In the genomic region with DNA sequence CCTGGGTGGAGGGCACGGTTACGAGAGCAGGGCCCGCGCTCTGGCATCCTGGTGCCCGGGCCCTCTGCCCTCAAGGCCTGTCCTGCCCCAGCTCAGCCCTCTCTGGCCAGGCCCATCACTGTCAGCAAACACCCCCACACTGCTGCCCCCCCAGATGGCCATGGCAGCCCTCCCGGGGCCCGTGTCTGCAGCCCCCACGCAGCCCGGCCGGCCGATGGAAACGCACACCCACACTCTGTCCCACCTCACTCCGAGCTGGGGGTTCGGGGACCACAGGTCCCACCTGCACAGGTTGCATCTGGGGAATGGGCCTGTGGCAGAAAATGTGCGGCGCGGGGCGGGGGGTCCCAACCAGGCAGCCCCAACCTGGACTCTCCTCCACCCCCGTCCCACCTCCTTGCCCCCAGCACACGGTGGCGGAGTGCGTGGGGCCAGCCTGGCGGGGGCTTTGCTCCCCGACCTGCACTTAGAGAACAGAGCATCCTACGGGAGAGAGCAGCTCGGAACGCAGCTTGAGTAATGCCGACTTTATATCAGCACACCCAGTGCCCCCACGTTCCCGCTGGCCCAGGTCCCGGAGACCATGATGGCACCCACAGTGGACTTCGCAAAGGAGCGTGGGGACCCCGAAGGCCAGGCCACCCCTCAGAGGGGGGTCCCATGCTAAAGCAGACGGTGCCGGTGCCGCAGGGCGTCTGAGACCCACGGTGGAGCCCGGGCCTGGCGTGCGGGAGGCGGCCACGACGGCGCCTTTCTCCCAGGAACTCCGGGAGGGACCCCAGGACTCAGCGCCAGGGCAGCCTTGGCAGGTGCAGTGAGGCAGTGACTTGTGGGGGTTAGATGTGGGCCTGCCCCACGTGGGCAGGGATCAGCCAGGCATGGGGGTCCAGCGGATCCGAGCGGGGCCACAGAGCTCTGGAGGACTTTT, we compare ENCODE assay signal across 15 cellular contexts. TPM values are rescaled to one million over a fixed set of nuclear protein-coding genes. Genes with fewer than 3 reads are reported as not detected.
A peak's percentile ranks its signal among the peaks of the same experiment; 100 is the strongest.
DNase-seq lines count a peak whose midpoint lies in the region; ATAC-seq and TF ChIP-seq lines count a peak whose summit lies in the region.
"Had no signal": no experiment of that assay in that cellular context is flagged by ENCODE, and none has a peak within 500 bp of the region (broad histone marks: within the 10 kb centered on the region; RNA-seq: fewer than 3 reads in every experiment).

No MANE protein-coding gene starts in this region.

- DNase-seq in activated CD8-positive, alpha-beta memory T cell treated with anti-CD3 and anti-CD28 coated beads for 24 hours = peak; percentile 59
- DNase-seq in activated CD8-positive, alpha-beta memory T cell treated with anti-CD3 and anti-CD28 coated beads, Interleukin-2, amount 50 U/mL, for 48 hours = no peak
- DNase-seq in RWPE1 (ENCODE audit: low spot score) = no peak
- DNase-seq in left colon = peak; percentile 4 to 27
- DNase-seq in stomach = peak; percentile 21
- no peak for DNase-seq in NCI-H2107 treated with DMSO at 0.1 percent for 48 hours (lab: John Stamatoyannopoulos, UW; ENCODE audit: unreplicated experiment)
- no peak for DNase-seq in kidney tubule cell (ENCODE audit: low spot score)
- DNase-seq in medulla oblongata (ENCODE audit: extremely low spot score) = no peak
- DNase-seq: HFFc6, Kasumi-1, NCI-H1417 had no signal

- peaks cover 0 to 23% (median 0%) of the 10 kb centered on the region in 3 donors for H3K27me3 ChIP-seq in stomach

- POLR2A ChIA-PET in RWPE1 (lab: Yijun Ruan, JAX; ENCODE audit: low non-redundant PET) = no interaction called here

- H3K4me1 ChIP-seq in stomach = peaks cover 14 to 15% (median 14%) of the 10 kb centered on the region in 4 donors

- no peak for TF ChIP-seq EP300 in stomach (IDR thresholded peaks at IDR 0.05)

- TF ChIP-seq POLR2A in stomach (IDR thresholded peaks at IDR 0.05) = no peak

- H3K27ac ChIP-seq in RWPE1 = peak overlapping the region; percentile 10; the same call in 1 of the 2 replicates
- no peak overlapping the region for H3K27ac ChIP-seq in stomach
- H3K27ac ChIP-seq: HL-60 had no signal

- WGBS in stomach, 5 donors = 89 to 95% (median 91%) methylated on average over 30 to 52 of the region's 52 CpGs

- no peaks in the 10 kb centered on the region for H3K9me3 ChIP-seq in stomach

- intact Hi-C loops in left colon (cut with DNase I, micrococcal nuclease) = no loop called here
- intact Hi-C loops in stomach (cut with DNase I; ENCODE audit: low total_unique reads) = no loop called here

- CTCF ChIA-PET in RWPE1 (lab: Yijun Ruan, JAX) = interaction anchor here (0.7 kb wide), 1 partner anchor 39 kb away, joined by 4 read pairs; no protein-coding TSS in a partner anchor

- peaks cover 0 to 35% (median 26%) of the 10 kb centered on the region in 4 donors for H3K36me3 ChIP-seq in stomach

- no peak overlapping the region for H3K4me3 ChIP-seq in stomach

- TF ChIP-seq CTCF in RWPE1 (conservative IDR thresholded peaks at IDR 0.05; ENCODE audit: low read depth) = no peak
- TF ChIP-seq CTCF in stomach (IDR thresholded peaks at IDR 0.05) = no peak

- no peak for ATAC-seq in left colon

RNA-seq across cellular contexts. Expression of a gene that starts 7.5 kb away (rescaled TPM):
- total RNA-seq in left colon (1 to 10 TPM; 3.4 to 5.3 TPM), stomach (1 to 10 TPM in 2 of 5 donors, not detected in 3; 1.4 to 5.9 TPM)
- 1 to 10 TPM; 3.2 to 8.1 (median 3.4) TPM for polyA plus RNA-seq in stomach
- total RNA-seq: HFFc6, mononuclear cell, omental fat pad, subcutaneous adipose tissue had no signal

RNA-seq across cellular contexts. Expression of a gene that starts 34.3 kb away (rescaled TPM):
- 10 to 100 TPM; 17.6 to 28.6 TPM for total RNA-seq in left colon
- 10 to 100 TPM; 15.8 to 67.0 (median 33.8) TPM for total RNA-seq in stomach
- polyA plus RNA-seq in stomach = 10 to 100 TPM; 10.2 to 17.1 (median 12.8) TPM

Comparison
In these comparisons a context has a peak if more than half of its experiments do, and no peak if none do; other contexts are left out.
1. DNase-seq: peak in activated CD8-positive, alpha-beta memory T cell treated with anti-CD3 and anti-CD28 coated beads for 24 hours (single experiment), left colon (2 of 2) and stomach (single experiment); none in activated CD8-positive, alpha-beta memory T cell treated with anti-CD3 and anti-CD28 coated beads, Interleukin-2, amount 50 U/mL, for 48 hours (single experiment), RWPE1 (single experiment), NCI-H2107 treated with DMSO at 0.1 percent for 48 hours (single experiment), kidney tubule cell (single experiment) and medulla oblongata (single experiment).